In the genomic region with DNA sequence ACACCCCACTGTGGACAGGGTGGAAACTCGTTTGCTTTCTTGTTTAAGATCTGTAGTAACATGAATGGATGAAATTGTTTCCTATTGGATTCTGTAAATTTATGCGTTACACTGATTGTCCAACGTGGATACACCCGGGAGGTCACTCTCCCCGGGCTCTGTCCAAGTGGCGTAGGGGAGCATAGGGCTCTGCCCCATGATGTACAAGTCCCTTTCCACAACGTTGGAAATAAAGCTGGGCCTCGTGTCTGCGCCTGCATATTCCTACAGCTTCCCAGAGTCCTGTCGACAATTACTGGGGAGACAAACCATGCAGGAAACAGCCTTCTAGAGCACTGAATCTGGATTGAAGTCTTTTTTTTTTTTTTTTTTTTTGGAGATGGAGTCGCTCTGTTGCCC, we compare ENCODE assay signal across 7 cellular contexts. TPM values are rescaled to one million over a fixed set of nuclear protein-coding genes. Genes with fewer than 3 reads are reported as not detected.
DNase-seq lines count a peak whose midpoint lies in the region; TF ChIP-seq lines count a peak whose summit lies in the region.

No MANE protein-coding gene starts in this region.

- peaks cover 29% of the 10 kb centered on the region for H3K4me1 ChIP-seq in skeletal muscle satellite cell (ENCODE audit: control insufficient read depth, insufficient read depth, low read length)

- peak overlapping the region; percentile 100 for H3K9ac ChIP-seq in skeletal muscle satellite cell (ENCODE audit: low read depth, low read length)

- H3K4me2 ChIP-seq in skeletal muscle satellite cell (ENCODE audit: low read length) = peak overlapping the region; percentile 92

- no peak for DNase-seq in HFF-Myc (ENCODE audit: extremely low read depth, low read depth)
- DNase-seq in WERI-Rb-1 = no peak
- peak; percentile 35 for DNase-seq in fibroblast of the aortic adventitia (ENCODE audit: low read depth)
- DNase-seq in NCI-H1436 (lab: John Stamatoyannopoulos, UW) = no peak
- DNase-seq in HuH-7 (ENCODE audit: low spot score) = no peak
- DNase-seq in Kasumi-1 (lab: John Stamatoyannopoulos, UW) = no peak

- no peaks in the 10 kb centered on the region for H3K27me3 ChIP-seq in WERI-Rb-1 (ENCODE audit: insufficient read depth, low read depth, severe bottlenecking)
- H3K27me3 ChIP-seq in skeletal muscle satellite cell (ENCODE audit: control insufficient read depth, insufficient read depth, low read length) = no peaks in the 10 kb centered on the region

- peak overlapping the region; percentile 71; the same call in 1 of the 2 replicates for H3K27ac ChIP-seq in WERI-Rb-1

- TF ChIP-seq CTCF in HFF-Myc (IDR thresholded peaks at IDR 0.05; ENCODE audit: low read depth, low read length, missing control alignments) (no peak), WERI-Rb-1 (IDR thresholded peaks at IDR 0.05; ENCODE audit: low read depth, low read length) (no peak), fibroblast of the aortic adventitia (IDR thresholded peaks at IDR 0.05; ENCODE audit: insufficient read depth, low read length) (no peak)

- H3K4me3 ChIP-seq in HFF-Myc (replicated peaks; ENCODE audit: low read depth, low read length) = peak overlapping the region; percentile 70
- peak overlapping the region; percentile 73 for H3K4me3 ChIP-seq in WERI-Rb-1 (ENCODE audit: low read depth, low read length)
- peak overlapping the region; percentile 94 for H3K4me3 ChIP-seq in fibroblast of the aortic adventitia (ENCODE audit: low read depth, low read length)
- peak overlapping the region; percentile 85 for H3K4me3 ChIP-seq in skeletal muscle satellite cell (ENCODE audit: low read length)

- peaks cover 48% of the 10 kb centered on the region for H3K36me3 ChIP-seq in WERI-Rb-1
- peaks cover 55% of the 10 kb centered on the region for H3K36me3 ChIP-seq in skeletal muscle satellite cell (ENCODE audit: insufficient read depth, low read length)

- no peaks in the 10 kb centered on the region for H3K9me3 ChIP-seq in WERI-Rb-1 (ENCODE audit: severe bottlenecking)
- no peaks in the 10 kb centered on the region for H3K9me3 ChIP-seq in skeletal muscle satellite cell (replicated peaks; ENCODE audit: low read length)

RNA-seq across cellular contexts. Expression of gene RCC1, which starts 1.4 kb away (rescaled TPM):
- 28.8 and 101 TPM in 2 replicates for total RNA-seq in fibroblast of the aortic adventitia (ENCODE audit: low replicate concordance)
- total RNA-seq in skeletal muscle satellite cell (2012; rRNA removed) = 40.8 and 41.1 TPM in 2 replicates

RNA-seq across cellular contexts. Expression of gene TRNAU1AP, which starts 45.6 kb away (rescaled TPM):
- total RNA-seq in fibroblast of the aortic adventitia (ENCODE audit: low replicate concordance) = 18.8 and 29.7 TPM in 2 replicates
- 25.6 and 26.9 TPM in 2 replicates for total RNA-seq in skeletal muscle satellite cell (2012; rRNA removed)
